ENCODE assay signal across 13 cellular contexts in genomic region chr1:19460535-19461351, GRCh38. TPM values are rescaled to one million over a fixed set of nuclear protein-coding genes. Genes with fewer than 3 reads are reported as not detected.
DNase-seq lines count a peak whose midpoint lies in the region; FAIRE-seq lines count a peak whose summit lies in the region.
"Had no signal": no experiment of that assay in that cellular context is flagged by ENCODE, and none has a peak within 500 bp of the region (broad histone marks: within the 10 kb centered on the region; RNA-seq: fewer than 3 reads in every experiment).

No MANE protein-coding gene starts in this region.

- H3K4me2 ChIP-seq in trophoblast cell (ENCODE audit: low read length) = no peak overlapping the region

- H3K27ac Mint-ChIP-seq in activated naive CD8-positive, alpha-beta T cell treated with anti-CD3 and anti-CD28 coated beads for 36 hours = peak overlapping the region; percentile 92

- H3K36me3 Mint-ChIP-seq in activated naive CD8-positive, alpha-beta T cell treated with anti-CD3 and anti-CD28 coated beads for 36 hours = peaks cover 45% of the 10 kb centered on the region

- H3K36me3 ChIP-seq in trophoblast cell (ENCODE audit: control insufficient read depth in 1 of 2, insufficient read depth in 2 of 2, low read length in 2 of 2) (peaks cover 2 to 4% of the 10 kb centered on the region in 2 experiments), small intestine (ENCODE audit: control insufficient read depth in 2 of 2, insufficient read depth in 2 of 2, low read length in 2 of 2) (no peaks in the 10 kb centered on the region)

- H3K4me1 ChIP-seq in trophoblast cell (ENCODE audit: control insufficient read depth in 1 of 2, insufficient read depth in 2 of 2, low read length in 2 of 2) (peaks cover 3 to 6% of the 10 kb centered on the region in 2 experiments), small intestine (ENCODE audit: control insufficient read depth in 2 of 2, insufficient read depth in 1 of 2, low read depth in 1 of 2, low read length in 1 of 2) (peaks cover 13 to 27% of the 10 kb centered on the region in 2 donors)

- no peak overlapping the region for H3K9ac ChIP-seq in trophoblast cell (ENCODE audit: low read length)

- no peak for FAIRE-seq in small intestine (lab: Jason Lieb, UNC)

- no peak overlapping the region for H2AK5ac ChIP-seq in trophoblast cell (ENCODE audit: low read length)

- no peak overlapping the region for H4K8ac ChIP-seq in trophoblast cell (ENCODE audit: low read depth, low read length)

- peak overlapping the region; percentile 40 for H3K4me3 Mint-ChIP-seq in activated naive CD8-positive, alpha-beta T cell treated with anti-CD3 and anti-CD28 coated beads for 36 hours
- H3K4me3 Mint-ChIP-seq: brain had no signal

- H2BK120ac ChIP-seq in trophoblast cell (ENCODE audit: insufficient read depth, low read length, poor library complexity) = no peak overlapping the region

- H3K23ac ChIP-seq in trophoblast cell (ENCODE audit: low read length) = no peak overlapping the region

- no peak overlapping the region for H3K14ac ChIP-seq in trophoblast cell (ENCODE audit: low read length)

- H3K27me3 Mint-ChIP-seq in activated naive CD8-positive, alpha-beta T cell treated with anti-CD3 and anti-CD28 coated beads for 36 hours = no peaks in the 10 kb centered on the region
- H3K27me3 Mint-ChIP-seq: brain, memory B cell had no signal

- H3K9me3 Mint-ChIP-seq in activated naive CD8-positive, alpha-beta T cell treated with anti-CD3 and anti-CD28 coated beads for 36 hours = peaks cover 4% of the 10 kb centered on the region
- H3K9me3 Mint-ChIP-seq: memory B cell had no signal

- no peak overlapping the region for H2AFZ ChIP-seq in trophoblast cell (ENCODE audit: insufficient read depth, low read length, poor library complexity)

- H3K27ac ChIP-seq in trophoblast cell (ENCODE audit: low read depth, low read length) (no peak overlapping the region), small intestine (ENCODE audit: low read depth in 1 of 2, low read length in 1 of 2) (peak overlapping the region in 1 of 2 donors; percentile 68)

- H3K79me2 ChIP-seq in trophoblast cell (ENCODE audit: control insufficient read depth, insufficient read depth, low read length, poor library complexity) = peaks cover 31% of the 10 kb centered on the region

- peak overlapping the region; percentile 41 for H3K4ac ChIP-seq in trophoblast cell (ENCODE audit: low read depth, low read length)

- H4K12ac ChIP-seq in trophoblast cell (ENCODE audit: low read depth, low read length) = no peak overlapping the region

- no peak overlapping the region for H2BK12ac ChIP-seq in trophoblast cell (ENCODE audit: low read length)

- peaks cover 3% of the 10 kb centered on the region for H3K9me3 ChIP-seq in trophoblast cell (ENCODE audit: insufficient read depth, low read depth, low read length)
- H3K9me3 ChIP-seq in small intestine (ENCODE audit: control insufficient read depth, low read depth) = no peaks in the 10 kb centered on the region

- no peaks in the 10 kb centered on the region for H3K79me1 ChIP-seq in trophoblast cell (ENCODE audit: low read length)

- WGBS in trophoblast cell (ENCODE audit: extremely low coverage, insufficient coverage, insufficient read length) = no CpG with 5 or more reads among the region's 13 CpGs
- 73 to 79% (median 79%) methylated on average over 11 to 13 of the region's 13 CpGs for WGBS in small intestine, 3 donors

- no peak overlapping the region for H3K18ac ChIP-seq in trophoblast cell (ENCODE audit: low read length)

- peaks cover 88% of the 10 kb centered on the region for H3K4me1 Mint-ChIP-seq in activated naive CD8-positive, alpha-beta T cell treated with anti-CD3 and anti-CD28 coated beads for 36 hours

- H3K27me3 ChIP-seq in trophoblast cell (ENCODE audit: insufficient read depth, low read length) = no peaks in the 10 kb centered on the region
- no peaks in the 10 kb centered on the region for H3K27me3 ChIP-seq in small intestine (ENCODE audit: control insufficient read depth in 2 of 2, insufficient read depth in 2 of 2, low read length in 2 of 2)

- H3K4me3 ChIP-seq in trophoblast cell (ENCODE audit: low read depth, low read length) = no peak overlapping the region
- H3K4me3 ChIP-seq in small intestine (ENCODE audit: low read depth in 1 of 2, low read length in 2 of 2) = no peak overlapping the region

- no peak overlapping the region for H4K91ac ChIP-seq in trophoblast cell (ENCODE audit: low read depth, low read length)

- no peak overlapping the region for H2BK5ac ChIP-seq in trophoblast cell (ENCODE audit: low read depth, low read length, poor library complexity)

- DNase-seq in DMS53 treated with DMSO at 0.1 percent for 48 hours (lab: John Stamatoyannopoulos, UW; ENCODE audit: unreplicated experiment) (peak; percentile 18), NCI-H2171 treated with DMSO at 0.1 percent for 48 hours (lab: John Stamatoyannopoulos, UW) (peak; percentile 52), trophoblast cell (no peak), small intestine (no peak), hypothalamus (lab: John Stamatoyannopoulos, UW) (no peak)
- no peak for DNase-seq in activated naive CD8-positive, alpha-beta T cell treated with anti-CD3 and anti-CD28 coated beads for 36 hours
- no peak for DNase-seq in central memory CD4-positive, alpha-beta T cell
- DNase-seq: hippocampal formation; NCI-H1105; posterior cingulate gyrus; stimulated activated CD4-positive, alpha-beta T cell treated with anti-CD3 and anti-CD28 coated beads, Interleukin-2, amount 100 ng/mL, for 48 hours had no signal

RNA-seq across cellular contexts. Expression of gene CAPZB, which starts 24.6 kb away (rescaled TPM):
- 100 to 1,000 TPM; 324 to 332 TPM for total RNA-seq in activated naive CD8-positive, alpha-beta T cell treated with anti-CD3 and anti-CD28 coated beads for 36 hours
- 315 and 324 TPM in 2 replicates for polyA plus RNA-seq in trophoblast cell (2013)
- polyA plus RNA-seq in small intestine = 100 to 1,000 TPM; 262 to 292 (median 289) TPM

Comparison
In these comparisons a context has a peak if more than half of its experiments do, and no peak if none do; other contexts are left out.
1. DNase-seq: peak in DMS53 treated with DMSO at 0.1 percent for 48 hours (single experiment) and NCI-H2171 treated with DMSO at 0.1 percent for 48 hours (single experiment); none in activated naive CD8-positive, alpha-beta T cell treated with anti-CD3 and anti-CD28 coated beads for 36 hours (single experiment), trophoblast cell (0 of 2), central memory CD4-positive, alpha-beta T cell (single experiment), small intestine (single experiment) and hypothalamus (0 of 51).